ENCODE assay signal across 21 cellular contexts in genomic region chr1:180616441-180616840, GRCh38. TPM values are rescaled to one million over a fixed set of nuclear protein-coding genes. Genes with fewer than 3 reads are reported as not detected.
A peak's percentile ranks its signal among the peaks of the same experiment; 100 is the strongest.
DNase-seq lines count a peak whose midpoint lies in the region; ATAC-seq, FAIRE-seq and TF ChIP-seq lines count a peak whose summit lies in the region.
"Had no signal": no experiment of that assay in that cellular context is flagged by ENCODE, and none has a peak within 500 bp of the region (broad histone marks: within the 10 kb centered on the region; RNA-seq: fewer than 3 reads in every experiment).

No MANE protein-coding gene starts in this region.

- no peak overlapping the region for H3K4me2 ChIP-seq in K562 (ENCODE audit: insufficient read depth, low read length)
- H3K4me2 ChIP-seq in fibroblast of lung (ENCODE audit: extremely low read depth, insufficient read depth, low read length): peak overlapping the region; percentile 63

- ATAC-seq in K562: no peak
- ATAC-seq: HCT116, Panc1 had no signal

- no peaks in the 10 kb centered on the region for H3K36me3 Mint-ChIP-seq in MCF 10A (ENCODE audit: insufficient read depth, unreplicated experiment)
- H3K36me3 Mint-ChIP-seq: CD4-positive, alpha-beta memory T cell had no signal

- H3K27me3 ChIP-seq in breast epithelium (no peaks in the 10 kb centered on the region), K562 (ENCODE audit: control insufficient read depth in 2 of 2, insufficient read depth in 2 of 2, low read length in 2 of 2) (no peaks in the 10 kb centered on the region), fibroblast of lung (ENCODE audit: control insufficient read depth, insufficient read depth, low read length) (no peaks in the 10 kb centered on the region)

- H3K9me1 ChIP-seq in K562 (ENCODE audit: control insufficient read depth, insufficient read depth, low read length): no peaks in the 10 kb centered on the region

- TF ChIP-seq POLR2A in breast epithelium (IDR thresholded peaks at IDR 0.05): no peak
- no peak for TF ChIP-seq POLR2A in K562 (conservative IDR thresholded peaks at IDR 0.05)

- DNase-seq in breast epithelium (ENCODE audit: low spot score in 2 of 2) (peak in 1 of 2 donors; percentile 35), MCF 10A (ENCODE audit: unreplicated experiment) (no peak), K562 (ENCODE audit: extremely low read depth in 1 of 4, low spot score in 3 of 4) (no peak), fibroblast of lung (ENCODE audit: low read depth in 2 of 2) (peak; percentile 28 to 91), SW 1271 (lab: John Stamatoyannopoulos, UW) (no peak), NCI-H774 (lab: John Stamatoyannopoulos, UW) (no peak), SKM-1 (lab: John Stamatoyannopoulos, UW; ENCODE audit: unreplicated experiment) (no peak), NCI-H446 treated with DMSO at 0.1 percent for 48 hours (lab: John Stamatoyannopoulos, UW) (no peak)
- DNase-seq: CD4-positive, alpha-beta memory T cell; DMS153; GDM1; NCI-H1436; NCI-H1930; NCI-H2171; NCI-H69 had no signal

- TF ChIP-seq CTCF in breast epithelium (IDR thresholded peaks at IDR 0.05) (no peak), MCF 10A (IDR thresholded peaks at IDR 0.05; ENCODE audit: unreplicated experiment) (no peak), K562 (IDR thresholded peaks at IDR 0.05 in 2 of 3, conservative IDR thresholded peaks at IDR 0.05 in 1 of 3; ENCODE audit: insufficient read depth in 2 of 3, low read depth in 1 of 3, low read length in 3 of 3) (no peak), fibroblast of lung (conservative IDR thresholded peaks at IDR 0.05 in 1 of 2, IDR thresholded peaks at IDR 0.05 in 1 of 2; ENCODE audit: low read depth in 1 of 2, low read length in 2 of 2) (no peak)

- no peaks in the 10 kb centered on the region for H3K4me1 Mint-ChIP-seq in MCF 10A (ENCODE audit: insufficient read depth, unreplicated experiment)

- CTCF ChIA-PET in MCF 10A (lab: Yijun Ruan, JAX): interaction anchor here (1.0 kb wide), 2 partner anchors 11 to 82 kb away, joined by 3 read pairs; no protein-coding TSS in a partner anchor
- CTCF ChIA-PET in K562 (lab: Yijun Ruan, JAX; ENCODE audit: low intra/inter-chr PET ratio): no interaction called here

- H3K36me3 ChIP-seq in breast epithelium: no peaks in the 10 kb centered on the region
- H3K36me3 ChIP-seq in K562 (ENCODE audit: control insufficient read depth, insufficient read depth, low read length): no peaks in the 10 kb centered on the region; the same call in 2 of the 3 replicates
- no peaks in the 10 kb centered on the region for H3K36me3 ChIP-seq in fibroblast of lung (ENCODE audit: control insufficient read depth, insufficient read depth, low read length)
- H3K36me3 ChIP-seq: SJSA1 had no signal

- H3K9ac ChIP-seq in K562 (ENCODE audit: insufficient read depth in 1 of 2, low read depth in 2 of 2, low read length in 2 of 2): no peak overlapping the region; a peak in 1 of 4 replicates
- no peak overlapping the region for H3K9ac ChIP-seq in fibroblast of lung (ENCODE audit: insufficient read depth, low read length)

- H3K4me1 ChIP-seq in breast epithelium (peaks cover 0 to 4% of the 10 kb centered on the region in 2 donors), K562 (replicated peaks in 1 of 2; ENCODE audit: control insufficient read depth in 2 of 2, insufficient read depth in 2 of 2, low read length in 2 of 2) (peaks cover 0 to 44% of the 10 kb centered on the region in 2 experiments; a peak in 4 of 5 replicates), fibroblast of lung (ENCODE audit: control insufficient read depth, extremely low read depth, insufficient read depth, low read length) (peaks cover 5% of the 10 kb centered on the region)
- H3K4me1 ChIP-seq: SJSA1 had no signal

- POLR2A ChIA-PET in MCF 10A (lab: Yijun Ruan, JAX) (interaction anchor here (0.8 to 2.2 kb wide), 4 partner anchors 11 to 31 kb away, joined by 3 to 8 read pairs (median 3); no protein-coding TSS in a partner anchor), K562 (lab: Yijun Ruan, JAX) (interaction anchor here (1.3 to 2.7 kb wide), 4 partner anchors 10 to 24 kb away, joined by 3 to 16 read pairs (median 3); partner anchors contain the start of gene XPR1)

- 75% methylated on average over 6 of the region's 6 CpGs for WGBS in K562 (ENCODE audit: insufficient coverage, low coverage, missing lambda C conversion rate)

- in situ Hi-C loops in K562 (cut with MboI): no loop called here

- BruUV-seq in MCF 10A (replicated peaks; lab: Mats Ljungman, UMichigan) (no TSS peak), K562 (replicated peaks; lab: Mats Ljungman, UMichigan) (no TSS peak)

- TF ChIP-seq RAD21 in K562 (CRISPR knock-in tag; conservative IDR thresholded peaks at IDR 0.05 in 1 of 2, IDR thresholded peaks at IDR 0.05 in 1 of 2): no peak

- no peak for FAIRE-seq in K562 (lab: Jason Lieb, UNC)

- H3K79me2 ChIP-seq in K562 (ENCODE audit: control insufficient read depth, insufficient read depth, low read length) (no peaks in the 10 kb centered on the region), fibroblast of lung (ENCODE audit: control insufficient read depth, insufficient read depth, low read length) (no peaks in the 10 kb centered on the region)

- H4K20me1 ChIP-seq in K562 (replicated peaks; ENCODE audit: control insufficient read depth, insufficient read depth, low read length) (no peaks in the 10 kb centered on the region), fibroblast of lung (ENCODE audit: control insufficient read depth, extremely low read depth, insufficient read depth, low read length) (no peaks in the 10 kb centered on the region)

- H3K9me3 Mint-ChIP-seq in MCF 10A (ENCODE audit: unreplicated experiment): no peaks in the 10 kb centered on the region
- H3K9me3 Mint-ChIP-seq: CD4-positive, alpha-beta memory T cell had no signal

- TF ChIP-seq EP300 in K562 (IDR thresholded peaks at IDR 0.05; ENCODE audit: low read length): no peak

- intact Hi-C loops in breast epithelium (cut with DNase I; ENCODE audit: low total_unique reads): no loop called here
- intact Hi-C loops in MCF 10A (cut with micrococcal nuclease): no loop called here
- intact Hi-C loops in K562 (cut with micrococcal nuclease): no loop called here

- H2AFZ ChIP-seq in K562 (ENCODE audit: low read depth, low read length) (peak overlapping the region; percentile 85), fibroblast of lung (ENCODE audit: low read length) (peak overlapping the region; percentile 82)

- H3K4me3 Mint-ChIP-seq in MCF 10A (ENCODE audit: unreplicated experiment): no peak overlapping the region
- H3K4me3 Mint-ChIP-seq: CD4-positive, alpha-beta memory T cell had no signal

- H3K9me3 ChIP-seq in breast epithelium (no peaks in the 10 kb centered on the region), K562 (replicated peaks; ENCODE audit: control insufficient read depth, insufficient read depth, low read depth, low read length) (no peaks in the 10 kb centered on the region), fibroblast of lung (ENCODE audit: control insufficient read depth, insufficient read depth, low read depth, low read length) (no peaks in the 10 kb centered on the region)
- H3K9me3 ChIP-seq: SJSA1 had no signal

- no peaks in the 10 kb centered on the region for H3K27me3 Mint-ChIP-seq in MCF 10A (ENCODE audit: insufficient read depth, unreplicated experiment)
- H3K27me3 Mint-ChIP-seq: CD4-positive, alpha-beta memory T cell had no signal

- H3K4me3 ChIP-seq in breast epithelium (no peak overlapping the region), K562 (no peak overlapping the region), fibroblast of lung (replicated peaks in 1 of 4; ENCODE audit: control extremely low read depth in 1 of 4, insufficient read depth in 1 of 4, low read depth in 3 of 4, low read length in 4 of 4) (no peak overlapping the region)
- H3K4me3 ChIP-seq: SJSA1 had no signal

- H3K27ac Mint-ChIP-seq in MCF 10A (ENCODE audit: low read depth, unreplicated experiment): no peak overlapping the region
- H3K27ac Mint-ChIP-seq: CD4-positive, alpha-beta memory T cell had no signal

- H3K27ac ChIP-seq in breast epithelium (peak overlapping the region; percentile 31 to 39), K562 (ENCODE audit: extremely low read depth, low read depth, low read length) (no peak overlapping the region), fibroblast of lung (ENCODE audit: insufficient read depth, low read length) (peak overlapping the region; percentile 13)
- H3K27ac ChIP-seq: 22Rv1, SJSA1 had no signal

RNA-seq across cellular contexts. Expression of gene XPR1, which starts 15.4 kb away (rescaled TPM):
- total RNA-seq in breast epithelium (10 to 100 TPM; 19.0 to 49.5 (median 35.7) TPM), MCF 10A (2022) (38.6 and 39.7 TPM in 2 replicates), K562 (2014; rRNA removed) (24.2 and 32.0 TPM in 2 replicates), K562 (2014; rRNA removed; fragmentation: Illumina TruSeq; extraction: Trizol) (39.8 and 49.1 TPM in 2 replicates), K562 (2015; rRNA removed; fragmentation: Illumina TruSeq; extraction: Trizol) (39.1 and 43.0 TPM in 2 replicates), K562 (2021) (36.9 and 38.6 TPM in 2 replicates), fibroblast of lung (28.0 and 31.5 TPM in 2 replicates)
- total RNA-seq in K562 (2011; cell fraction: chromatin; rRNA removed; ENCODE audit: low replicate concordance): 97.5 and 111 TPM in 2 replicates
- total RNA-seq in K562 (2011; cell fraction: nucleolus; rRNA removed): 52.4 and 62.2 TPM in 2 replicates
- total RNA-seq in K562 (2011; cell fraction: nucleoplasm; rRNA removed): 116 and 133 TPM in 2 replicates
- polyA plus RNA-seq in K562 (2011; rRNA removed) (49.8 and 66.2 TPM in 2 replicates), K562 (2014; fragmentation: Illumina TruSeq; extraction: Trizol) (38.1 and 41.2 TPM in 2 replicates), K562 (2014; fragmentation: Nextera tagmentation; extraction: Ambion mirVana) (1 to 10 TPM; 3.0 to 4.7 TPM), K562 (2014; rRNA removed) (25.8 and 27.8 TPM in 2 replicates), fibroblast of lung (17.3 and 18.4 TPM in 2 replicates)
- 23.6 and 44.4 TPM in 2 replicates for polyA plus RNA-seq in K562 (2011; cell fraction: cytosol; rRNA removed)
- 23.0 and 26.5 TPM in 2 replicates for polyA plus RNA-seq in K562 (2011; cell fraction: nucleus; rRNA removed)
- 25.8 and 29.0 TPM in 2 replicates for polyA plus RNA-seq in K562 (2012)
- 97.0 and 108 TPM in 2 replicates for polyA minus RNA-seq in K562 (2011; rRNA and poly(A)+ RNA removed)
- 37.2 and 52.1 TPM in 2 replicates for polyA minus RNA-seq in K562 (2011; cell fraction: cytosol; rRNA and poly(A)+ RNA removed)
- polyA minus RNA-seq in K562 (2011; cell fraction: nucleus; rRNA and poly(A)+ RNA removed): 21.0 and 34.7 TPM in 2 replicates
- polyA plus RNA-seq in fibroblast of lung (2012): 11.7 and 13.9 TPM in 2 replicates
- 15.8 and 16.8 TPM in 2 replicates for polyA minus RNA-seq in fibroblast of lung (ENCODE audit: low replicate concordance)

RNA-seq across cellular contexts. Expression of gene OVAAL, which starts 57.7 kb away (rescaled TPM):
- total RNA-seq in breast epithelium (not detected), MCF 10A (2022) (not detected in 2 replicates), K562 (2014; rRNA removed) (0.18 TPM in 1 of 2 replicates, not detected in the other), K562 (2014; rRNA removed; fragmentation: Illumina TruSeq; extraction: Trizol) (0.07 and 0.16 TPM in 2 replicates), K562 (2015; rRNA removed; fragmentation: Illumina TruSeq; extraction: Trizol) (not detected in 2 replicates), K562 (2021) (not detected in 2 replicates), fibroblast of lung (not detected in 2 replicates)
- total RNA-seq in K562 (2011; cell fraction: chromatin; rRNA removed; ENCODE audit: low replicate concordance): not detected in 2 replicates
- not detected in 2 replicates for total RNA-seq in K562 (2011; cell fraction: nucleolus; rRNA removed)
- not detected in 2 replicates for total RNA-seq in K562 (2011; cell fraction: nucleoplasm; rRNA removed)
- polyA plus RNA-seq in K562 (2011; rRNA removed) (0.04 and 0.08 TPM in 2 replicates), K562 (2014; fragmentation: Illumina TruSeq; extraction: Trizol) (0.14 and 0.18 TPM in 2 replicates), K562 (2014; fragmentation: Nextera tagmentation; extraction: Ambion mirVana) (under 1 TPM in 1 of 2 experiments, not detected in 1; 0.04 TPM), K562 (2014; rRNA removed) (0.18 TPM in 1 of 2 replicates, not detected in the other), fibroblast of lung (not detected in 2 replicates)
- 0.09 TPM in 1 of 2 replicates, not detected in the other for polyA plus RNA-seq in K562 (2011; cell fraction: cytosol; rRNA removed)
- not detected in 2 replicates for polyA plus RNA-seq in K562 (2011; cell fraction: nucleus; rRNA removed)
- 0.06 TPM in 1 of 2 replicates, not detected in the other for polyA plus RNA-seq in K562 (2012)
- polyA minus RNA-seq in K562 (2011; rRNA and poly(A)+ RNA removed): not detected in 2 replicates
- not detected in 2 replicates for polyA minus RNA-seq in K562 (2011; cell fraction: cytosol; rRNA and poly(A)+ RNA removed)
- polyA minus RNA-seq in K562 (2011; cell fraction: nucleus; rRNA and poly(A)+ RNA removed): not detected in 2 replicates
- not detected in 2 replicates for polyA plus RNA-seq in fibroblast of lung (2012)
- not detected in 2 replicates for polyA minus RNA-seq in fibroblast of lung (ENCODE audit: low replicate concordance)
- total RNA-seq: CD4-positive, alpha-beta memory T cell; Daoy; SJSA1 had no signal
- polyA plus RNA-seq: BJ; CD4-positive, alpha-beta memory T cell had no signal

Comparison
In these comparisons a context has a peak if more than half of its experiments do, and no peak if none do; other contexts are left out.
1. DNase-seq: peak in fibroblast of lung (2 of 2); none in MCF 10A (single experiment), K562 (0 of 4), SW 1271 (0 of 2), NCI-H774 (single experiment), SKM-1 (single experiment) and NCI-H446 treated with DMSO at 0.1 percent for 48 hours (single experiment).